Comparison of ENCODE assay signal across 14 cellular contexts in the genomic region with DNA sequence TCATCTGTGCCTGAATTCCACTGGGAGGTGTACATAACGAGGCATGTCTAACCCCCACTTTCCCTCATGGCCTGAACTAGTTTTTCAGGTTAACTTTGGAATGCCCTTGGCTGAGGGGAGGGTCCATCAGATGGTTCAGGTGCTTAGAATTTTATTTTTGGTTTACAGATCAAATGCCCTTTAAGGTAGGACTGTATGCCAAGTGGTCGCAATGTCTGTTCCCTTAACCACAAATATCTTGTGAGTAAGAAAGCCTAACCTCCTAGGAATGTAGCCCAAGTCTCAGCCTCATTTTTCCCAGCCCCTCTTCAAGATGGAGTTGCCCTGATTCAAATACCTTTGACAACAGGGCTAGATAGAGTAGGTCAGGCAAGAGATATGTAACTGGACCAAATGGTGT.
"Had no signal": no experiment of that assay in that cellular context is flagged by ENCODE, and none has a peak within 500 bp of the region (broad histone marks: within the 10 kb centered on the region; RNA-seq: fewer than 3 reads in every experiment).

No MANE protein-coding gene starts in this region.

- H3K9me3 ChIP-seq: prostate gland, upper lobe of left lung had no signal

- H3K4me1 ChIP-seq: prostate gland, upper lobe of left lung had no signal

- H3K27ac ChIP-seq: epithelial cell of prostate, prostate gland, upper lobe of left lung had no signal

- DNase-seq: activated CD8-positive, alpha-beta memory T cell treated with anti-CD3 and anti-CD28 coated beads, Interleukin-2, amount 50 U/mL, for 4 hours; activated CD8-positive, alpha-beta T cell treated with anti-CD3 and anti-CD28 coated beads for 36 hours; activated naive CD4-positive, alpha-beta T cell treated with Interleukin-2 at 50 U/mL for 16 hours; effector memory CD8-positive, alpha-beta T cell; hippocampal formation; nucleus accumbens; stimulated activated CD4-positive, alpha-beta T cell treated with anti-CD3 and anti-CD28 coated beads, Interleukin-2, amount 100 ng/mL, for 48 hours; stimulated activated naive CD4-positive, alpha-beta T cell treated with Interleukin-2 at 50 U/mL for 16 hours; T-helper 9 cell; upper lobe of left lung had no signal

- H3K4me3 ChIP-seq: prostate gland, upper lobe of left lung had no signal

- H3K36me3 ChIP-seq: prostate gland, upper lobe of left lung had no signal

- H3K27me3 ChIP-seq: upper lobe of left lung had no signal

- ATAC-seq: activated CD8-positive, alpha-beta T cell treated with anti-CD3 and anti-CD28 coated beads for 36 hours; effector memory CD8-positive, alpha-beta T cell; natural killer cell treated with Interleukin-12 subunit alpha and Interleukin-12 subunit beta and Interleukin-15 and Interleukin-18, amount 100 ng/mL, for 72 hours; sciatic nerve had no signal
